In genomic region chr7:47354831-47355541, GRCh38 we compare ENCODE assay signal across 1 cellular context.
TF ChIP-seq lines count a peak whose summit lies in the region.

No MANE protein-coding gene starts in this region.

TF ChIP-seq in K562, 482 proteins besides CTCF, POLR2A, EP300 and RAD21 (continued from another document and continues in another):
- TF ChIP-seq AFF4 (CRISPR knock-in tag; IDR thresholded peaks at IDR 0.05) (no peak), L3MBTL2 (IDR thresholded peaks at IDR 0.05) (peak; percentile 92), ZNF699 (CRISPR knock-in tag; IDR thresholded peaks at IDR 0.05; ENCODE audit: insufficient replicate concordance) (no peak), ZNF586 (CRISPR knock-in tag; conservative IDR thresholded peaks at IDR 0.05) (no peak), ZNF140 (CRISPR knock-in tag; IDR thresholded peaks at IDR 0.05) (no peak), CBFA2T3 (IDR thresholded peaks at IDR 0.05) (peak; percentile 11; the same call in 1 of the 2 replicates), CTBP1 (IDR thresholded peaks at IDR 0.05; ENCODE audit: borderline replicate concordance) (peak; percentile 73; the same call in 1 of the 2 replicates), MEF2A (IDR thresholded peaks at IDR 0.05; ENCODE audit: control insufficient read depth, low read depth, low read length) (no peak), BRD4 (IDR thresholded peaks at IDR 0.05) (no peak), BRCA1 (IDR thresholded peaks at IDR 0.05) (no peak), BRCA1 (CRISPR knock-in tag; IDR thresholded peaks at IDR 0.05) (no peak), BRF2 (IDR thresholded peaks at IDR 0.05; ENCODE audit: borderline replicate concordance, insufficient read depth, insufficient read length) (no peak), DPF2 (IDR thresholded peaks at IDR 0.05) (0 out of 2 replicates have a peak, but pooled peaks have one; percentile 29), REST (CRISPR knock-in tag; IDR thresholded peaks at IDR 0.05; ENCODE audit: low read depth) (no peak), MYNN (IDR thresholded peaks at IDR 0.05) (no peak), MYNN (CRISPR knock-in tag; IDR thresholded peaks at IDR 0.05) (no peak), ZBTB12 (CRISPR knock-in tag; IDR thresholded peaks at IDR 0.05) (no peak), MEF2D (tag; conservative IDR thresholded peaks at IDR 0.05; ENCODE audit: low read depth) (no peak), NELFE (IDR thresholded peaks at IDR 0.05; ENCODE audit: insufficient read depth, insufficient read length) (no peak), MLX (CRISPR knock-in tag; conservative IDR thresholded peaks at IDR 0.05) (no peak), STAT6 (CRISPR knock-in tag; IDR thresholded peaks at IDR 0.05) (no peak), CHD7 (IDR thresholded peaks at IDR 0.05; ENCODE audit: low read depth, low read length) (no peak), MXI1 (IDR thresholded peaks at IDR 0.05; ENCODE audit: low read depth, low read length) (no peak), CBX8 (IDR thresholded peaks at IDR 0.05; ENCODE audit: borderline replicate concordance, extremely low read depth, low read depth, low read length, poor library complexity, severe bottlenecking) (no peak), ESRRA (IDR thresholded peaks at IDR 0.05; ENCODE audit: borderline replicate concordance, low read depth) (peak; percentile 77), ZNF766 (CRISPR knock-in tag; conservative IDR thresholded peaks at IDR 0.05) (no peak), KAT2B (IDR thresholded peaks at IDR 0.05; ENCODE audit: low read depth, low read length) (no peak), NR4A1 (CRISPR knock-in tag; IDR thresholded peaks at IDR 0.05) (no peak), NR4A1 (tag; IDR thresholded peaks at IDR 0.05) (no peak), TCF3 (CRISPR knock-in tag; IDR thresholded peaks at IDR 0.05) (0 out of 2 replicates have a peak, but pooled peaks have one; percentile 7), NFE2 (IDR thresholded peaks at IDR 0.05; ENCODE audit: low read depth) (peak; percentile 41; the same call in 1 of the 2 replicates), EP400 (IDR thresholded peaks at IDR 0.05) (no peak), TEAD4 (IDR thresholded peaks at IDR 0.05; ENCODE audit: low read length) (peak; percentile 12; the same call in 1 of the 2 replicates), TEAD4 (CRISPR knock-in tag; IDR thresholded peaks at IDR 0.05; ENCODE audit: borderline replicate concordance) (no peak), MYC (IDR thresholded peaks at IDR 0.05; ENCODE audit: low read depth, low read length) (peak; percentile 45; the same call in 1 of the 2 replicates), MYC (CRISPR knock-in tag; IDR thresholded peaks at IDR 0.05; ENCODE audit: borderline replicate concordance, low read depth) (no peak)
